1 cellular context compared by ENCODE assay signal in genomic region chr1:24464378-24464770, GRCh38.
TF ChIP-seq lines count a peak whose summit lies in the region.

No MANE protein-coding gene starts in this region.

TF ChIP-seq in neural cell, 6 proteins besides CTCF, POLR2A, EP300 and RAD21 (continued from another document):
- TF ChIP-seq, protein P1, sequence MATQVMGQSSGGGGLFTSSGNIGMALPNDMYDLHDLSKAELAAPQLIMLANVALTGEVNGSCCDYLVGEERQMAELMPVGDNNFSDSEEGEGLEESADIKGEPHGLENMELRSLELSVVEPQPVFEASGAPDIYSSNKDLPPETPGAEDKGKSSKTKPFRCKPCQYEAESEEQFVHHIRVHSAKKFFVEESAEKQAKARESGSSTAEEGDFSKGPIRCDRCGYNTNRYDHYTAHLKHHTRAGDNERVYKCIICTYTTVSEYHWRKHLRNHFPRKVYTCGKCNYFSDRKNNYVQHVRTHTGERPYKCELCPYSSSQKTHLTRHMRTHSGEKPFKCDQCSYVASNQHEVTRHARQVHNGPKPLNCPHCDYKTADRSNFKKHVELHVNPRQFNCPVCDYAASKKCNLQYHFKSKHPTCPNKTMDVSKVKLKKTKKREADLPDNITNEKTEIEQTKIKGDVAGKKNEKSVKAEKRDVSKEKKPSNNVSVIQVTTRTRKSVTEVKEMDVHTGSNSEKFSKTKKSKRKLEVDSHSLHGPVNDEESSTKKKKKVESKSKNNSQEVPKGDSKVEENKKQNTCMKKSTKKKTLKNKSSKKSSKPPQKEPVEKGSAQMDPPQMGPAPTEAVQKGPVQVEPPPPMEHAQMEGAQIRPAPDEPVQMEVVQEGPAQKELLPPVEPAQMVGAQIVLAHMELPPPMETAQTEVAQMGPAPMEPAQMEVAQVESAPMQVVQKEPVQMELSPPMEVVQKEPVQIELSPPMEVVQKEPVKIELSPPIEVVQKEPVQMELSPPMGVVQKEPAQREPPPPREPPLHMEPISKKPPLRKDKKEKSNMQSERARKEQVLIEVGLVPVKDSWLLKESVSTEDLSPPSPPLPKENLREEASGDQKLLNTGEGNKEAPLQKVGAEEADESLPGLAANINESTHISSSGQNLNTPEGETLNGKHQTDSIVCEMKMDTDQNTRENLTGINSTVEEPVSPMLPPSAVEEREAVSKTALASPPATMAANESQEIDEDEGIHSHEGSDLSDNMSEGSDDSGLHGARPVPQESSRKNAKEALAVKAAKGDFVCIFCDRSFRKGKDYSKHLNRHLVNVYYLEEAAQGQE (IDR thresholded peaks at IDR 0.05; ENCODE audit: borderline replicate concordance): no peak
- TF ChIP-seq TAF1 (IDR thresholded peaks at IDR 0.05; ENCODE audit: low read depth) (no peak), SMC3 (conservative IDR thresholded peaks at IDR 0.05; ENCODE audit: poor library complexity) (no peak)
